Comparison of ENCODE assay signal across 3 cellular contexts in genomic region chr1:16547502-16548241, GRCh38. TPM values are rescaled to one million over a fixed set of nuclear protein-coding genes. Genes with fewer than 3 reads are reported as not detected.
"Had no signal": no experiment of that assay in that cellular context is flagged by ENCODE, and none has a peak within 500 bp of the region (broad histone marks: within the 10 kb centered on the region; RNA-seq: fewer than 3 reads in every experiment).

No MANE protein-coding gene starts in this region.

RNA-seq across cellular contexts. Expression of gene RNU1-1, which starts 33.6 kb away (rescaled TPM):
- total RNA-seq: M059J had no signal
- polyA plus RNA-seq: adipose tissue, SK-N-SH had no signal
